Comparison of ENCODE assay signal across 13 cellular contexts in genomic region chr19:34960103-34960805, GRCh38. TPM values are rescaled to one million over a fixed set of nuclear protein-coding genes. Genes with fewer than 3 reads are reported as not detected.
DNase-seq lines count a peak whose midpoint lies in the region; ATAC-seq, FAIRE-seq and TF ChIP-seq lines count a peak whose summit lies in the region.
"Had no signal": no experiment of that assay in that cellular context is flagged by ENCODE, and none has a peak within 500 bp of the region (broad histone marks: within the 10 kb centered on the region; RNA-seq: fewer than 3 reads in every experiment).

No MANE protein-coding gene starts in this region.

- peaks cover 18% of the 10 kb centered on the region for H3K4me1 Mint-ChIP-seq in stimulated activated naive CD8-positive, alpha-beta T cell treated with anti-CD3 and anti-CD28 coated beads, Interleukin-15, Interleukin-2, amounts not matched to agents 100 ng/mL and 50 ng/mL, for 24 hours (ENCODE audit: low read depth)
- peaks cover 25% of the 10 kb centered on the region for H3K4me1 Mint-ChIP-seq in stimulated activated naive CD8-positive, alpha-beta T cell treated with anti-CD3 and anti-CD28 coated beads, Interleukin-15, amount 100 ng/mL, for 72 hours
- peaks cover 24 to 34% (median 25%) of the 10 kb centered on the region in 3 donors for H3K4me1 Mint-ChIP-seq in T-cell

- DNase-seq in stimulated activated naive CD8-positive, alpha-beta T cell treated with anti-CD3 and anti-CD28 coated beads, Interleukin-15, amount 100 ng/mL, for 72 hours = no peak
- no peak for DNase-seq in T-cell
- peak; percentile 57 for DNase-seq in hepatic stellate cell (ENCODE audit: low spot score)
- DNase-seq in pancreas = no peak
- no peak for DNase-seq in DMS114 treated with DMSO at 0.1 percent for 48 hours (lab: John Stamatoyannopoulos, UW; ENCODE audit: unreplicated experiment)
- DNase-seq in midbrain (lab: John Stamatoyannopoulos, UW) = no peak
- DNase-seq in NCI-H146 treated with DMSO at 0.1 percent for 48 hours (lab: John Stamatoyannopoulos, UW; ENCODE audit: unreplicated experiment) = no peak
- DNase-seq: activated CD8-positive, alpha-beta memory T cell treated with anti-CD3 and anti-CD28 coated beads, Interleukin-2, amount 50 U/mL, for 48 hours; colonic mucosa; foreskin fibroblast; left cardiac atrium; stimulated activated CD4-positive, alpha-beta T cell treated with anti-CD3 and anti-CD28 coated beads, Interleukin-4, amount 100 ng/mL, for 4 hours had no signal

- no peak overlapping the region for H3K27ac ChIP-seq in pancreas
- H3K27ac ChIP-seq: colonic mucosa had no signal

- CTCF ChIA-PET in T-cell (lab: Charles Lee) = no interaction called here

- POLR2A ChIA-PET in T-cell (lab: Charles Lee) = no interaction called here

- no peak for FAIRE-seq in pancreas (lab: Jason Lieb, UNC)

- H3K27ac Mint-ChIP-seq in stimulated activated naive CD8-positive, alpha-beta T cell treated with anti-CD3 and anti-CD28 coated beads, Interleukin-15, Interleukin-2, amounts not matched to agents 100 ng/mL and 50 ng/mL, for 24 hours = no peak overlapping the region
- H3K27ac Mint-ChIP-seq in stimulated activated naive CD8-positive, alpha-beta T cell treated with anti-CD3 and anti-CD28 coated beads, Interleukin-15, amount 100 ng/mL, for 72 hours = no peak overlapping the region
- H3K27ac Mint-ChIP-seq in T-cell = peak overlapping the region; percentile 41 to 63

- peak overlapping the region; percentile 44 for H3K4me3 Mint-ChIP-seq in stimulated activated naive CD8-positive, alpha-beta T cell treated with anti-CD3 and anti-CD28 coated beads, Interleukin-15, Interleukin-2, amounts not matched to agents 100 ng/mL and 50 ng/mL, for 24 hours
- no peak overlapping the region for H3K4me3 Mint-ChIP-seq in stimulated activated naive CD8-positive, alpha-beta T cell treated with anti-CD3 and anti-CD28 coated beads, Interleukin-15, amount 100 ng/mL, for 72 hours
- H3K4me3 Mint-ChIP-seq in T-cell = peak overlapping the region; percentile 26 to 60 (median 49)

- no peak for TF ChIP-seq CTCF in pancreas (IDR thresholded peaks at IDR 0.05)

- 97 to 99% methylated on average over 8 of the region's 8 CpGs for WGBS in pancreas, 2 donors

- peaks cover 0 to 13% (median 1%) of the 10 kb centered on the region in 4 donors for H3K9me3 ChIP-seq in pancreas

- peaks cover 78% of the 10 kb centered on the region for H3K36me3 Mint-ChIP-seq in stimulated activated naive CD8-positive, alpha-beta T cell treated with anti-CD3 and anti-CD28 coated beads, Interleukin-15, Interleukin-2, amounts not matched to agents 100 ng/mL and 50 ng/mL, for 24 hours (ENCODE audit: low read depth)
- peaks cover 80% of the 10 kb centered on the region for H3K36me3 Mint-ChIP-seq in T-cell

- peaks cover 5 to 35% (median 20%) of the 10 kb centered on the region in 3 donors for H3K36me3 ChIP-seq in pancreas

- no peaks in the 10 kb centered on the region for H3K27me3 Mint-ChIP-seq in stimulated activated naive CD8-positive, alpha-beta T cell treated with anti-CD3 and anti-CD28 coated beads, Interleukin-15, Interleukin-2, amounts not matched to agents 100 ng/mL and 50 ng/mL, for 24 hours
- no peaks in the 10 kb centered on the region for H3K27me3 Mint-ChIP-seq in stimulated activated naive CD8-positive, alpha-beta T cell treated with anti-CD3 and anti-CD28 coated beads, Interleukin-15, amount 100 ng/mL, for 72 hours
- no peaks in the 10 kb centered on the region for H3K27me3 Mint-ChIP-seq in T-cell

- H3K4me3 ChIP-seq in pancreas = no peak overlapping the region
- H3K4me3 ChIP-seq: colonic mucosa had no signal

- intact Hi-C loops in pancreas (cut with DNase I) = loop anchor here in 1 of 3 donors (10.0 kb wide), 1 partner anchor 55 kb away; no protein-coding TSS in a partner anchor

- H3K4me1 ChIP-seq in pancreas = peaks cover 0 to 10% (median 5%) of the 10 kb centered on the region in 3 donors
- H3K4me1 ChIP-seq: colonic mucosa had no signal

- peaks cover 58% of the 10 kb centered on the region for H3K9me3 Mint-ChIP-seq in stimulated activated naive CD8-positive, alpha-beta T cell treated with anti-CD3 and anti-CD28 coated beads, Interleukin-15, Interleukin-2, amounts not matched to agents 100 ng/mL and 50 ng/mL, for 24 hours
- peaks cover 51 to 74% of the 10 kb centered on the region in 2 donors for H3K9me3 Mint-ChIP-seq in stimulated activated naive CD8-positive, alpha-beta T cell treated with anti-CD3 and anti-CD28 coated beads, Interleukin-15, amount 100 ng/mL, for 72 hours
- peaks cover 26 to 64% (median 47%) of the 10 kb centered on the region in 3 donors for H3K9me3 Mint-ChIP-seq in T-cell

- ATAC-seq in stimulated activated naive CD8-positive, alpha-beta T cell treated with anti-CD3 and anti-CD28 coated beads, Interleukin-15, amount 100 ng/mL, for 72 hours = no peak
- no peak for ATAC-seq in T-cell (replicated peaks in 1 of 4)
- no peak for ATAC-seq in pancreas
- ATAC-seq: left cardiac atrium had no signal

- H3K27me3 ChIP-seq in pancreas = no peaks in the 10 kb centered on the region
- H3K27me3 ChIP-seq: colonic mucosa had no signal

RNA-seq across cellular contexts. Expression of gene ZNF792, which starts 3.8 kb away (rescaled TPM):
- total RNA-seq in T-cell = 10 to 100 TPM; 14.1 to 29.0 (median 26.8) TPM
- total RNA-seq in pancreas = 1 to 10 TPM; 1.5 to 6.4 (median 2.6) TPM
- 1 to 10 TPM; 1.0 to 1.6 TPM for polyA plus RNA-seq in pancreas

RNA-seq across cellular contexts. Expression of gene ZNF30, which starts 33.6 kb away (rescaled TPM):
- total RNA-seq in T-cell (10 to 100 TPM in 2 of 5 donors, 1 to 10 TPM in 3; 3.2 to 10.5 (median 8.7) TPM), pancreas (1 to 10 TPM; 1.1 to 3.1 (median 2.2) TPM)
- 1 to 10 TPM; 2.8 to 3.1 TPM for polyA plus RNA-seq in pancreas

RNA-seq across cellular contexts. Expression of gene GRAMD1A, which starts 39.9 kb away (rescaled TPM):
- total RNA-seq in T-cell = 100 to 1,000 TPM; 189 to 318 (median 227) TPM
- 10 to 100 TPM; 47.3 to 97.2 (median 87.4) TPM for total RNA-seq in pancreas
- 100 to 1,000 TPM in 1 of 2 donors, 10 to 100 TPM in 1; 49.7 to 137 TPM for polyA plus RNA-seq in pancreas

Comparison
In these comparisons a context has a peak if more than half of its experiments do, and no peak if none do; other contexts are left out.
1. H3K4me3 Mint-ChIP-seq: peak in stimulated activated naive CD8-positive, alpha-beta T cell treated with anti-CD3 and anti-CD28 coated beads, Interleukin-15, Interleukin-2, amounts not matched to agents 100 ng/mL and 50 ng/mL, for 24 hours (single experiment) and T-cell (3 of 3); none in stimulated activated naive CD8-positive, alpha-beta T cell treated with anti-CD3 and anti-CD28 coated beads, Interleukin-15, amount 100 ng/mL, for 72 hours (0 of 2).
2. H3K27ac Mint-ChIP-seq: peak in T-cell (2 of 2); none in stimulated activated naive CD8-positive, alpha-beta T cell treated with anti-CD3 and anti-CD28 coated beads, Interleukin-15, Interleukin-2, amounts not matched to agents 100 ng/mL and 50 ng/mL, for 24 hours (single experiment) and stimulated activated naive CD8-positive, alpha-beta T cell treated with anti-CD3 and anti-CD28 coated beads, Interleukin-15, amount 100 ng/mL, for 72 hours (0 of 2).